In genomic region chr3:76859596-76859995, GRCh38 we compare ENCODE assay signal across 18 cellular contexts.
A peak's percentile ranks its signal among the peaks of the same experiment; 100 is the strongest.
DNase-seq lines count a peak whose midpoint lies in the region; ATAC-seq, FAIRE-seq and TF ChIP-seq lines count a peak whose summit lies in the region.
"Had no signal": no experiment of that assay in that cellular context is flagged by ENCODE, and none has a peak within 500 bp of the region (broad histone marks: within the 10 kb centered on the region; RNA-seq: fewer than 3 reads in every experiment).

No MANE protein-coding gene starts in this region.

- no peak for TF ChIP-seq EP300 in GM12878 (IDR thresholded peaks at IDR 0.05; ENCODE audit: borderline replicate concordance in 1 of 2, control insufficient read depth in 1 of 2, low read depth in 2 of 2, low read length in 2 of 2)

- TF ChIP-seq CTCF in AG04450 (IDR thresholded peaks at IDR 0.05; ENCODE audit: low read depth, low read length) (no peak), GM12878 (IDR thresholded peaks at IDR 0.05 in 2 of 3, conservative IDR thresholded peaks at IDR 0.05 in 1 of 3; ENCODE audit: control insufficient read depth in 2 of 3, extremely low read depth in 1 of 3, insufficient read depth in 1 of 3, low read depth in 3 of 3, low read length in 3 of 3) (no peak)

- no peaks in the 10 kb centered on the region for H3K27me3 ChIP-seq in AG04450 (ENCODE audit: control insufficient read depth, insufficient read depth, low read length)
- H3K27me3 ChIP-seq in GM12878 (replicated peaks in 1 of 2; ENCODE audit: control insufficient read depth in 2 of 2, insufficient read depth in 2 of 2, low read length in 1 of 2): no peaks in the 10 kb centered on the region
- H3K27me3 ChIP-seq: stomach had no signal

- 2% methylated on average over 3 of the region's 3 CpGs for WGBS in GM12878 (ENCODE audit: insufficient coverage, insufficient replicate concordance, low lambda C conversion rate, missing lambda C conversion rate)

- RAD21 ChIA-PET in GM12878 (lab: Charles Lee; ENCODE audit: unreplicated experiment): no interaction called here

- FAIRE-seq in GM12878 (lab: Jason Lieb, UNC): no peak
- FAIRE-seq: GM18507 had no signal

- no peaks in the 10 kb centered on the region for H3K36me3 ChIP-seq in GM12878 (ENCODE audit: control insufficient read depth in 2 of 2, insufficient read depth in 2 of 2, low read length in 1 of 2)
- H3K36me3 ChIP-seq: stomach had no signal

- in situ Hi-C loops in GM12878 (cut with MboI): no loop called here

- no peak for TF ChIP-seq POLR2A in GM12878 (IDR thresholded peaks at IDR 0.05; ENCODE audit: low read depth, low read length)

- H3K27ac ChIP-seq in AG04450 (ENCODE audit: low read depth, low read length) (no peak overlapping the region), GM12878 (ENCODE audit: control insufficient read depth, insufficient read depth) (no peak overlapping the region)
- H3K27ac ChIP-seq: stomach had no signal

- peak; percentile 2 for DNase-seq in AG04450 (ENCODE audit: low read depth, low spot score)
- peak; percentile 90 to 92 for DNase-seq in Kasumi-1 (lab: John Stamatoyannopoulos, UW)
- DNase-seq in GM12878 (ENCODE audit: low read depth, low spot score): no peak
- no peak for DNase-seq in GOT3 (lab: John Stamatoyannopoulos, UW)
- DNase-seq in cortex of kidney (lab: John Stamatoyannopoulos, UW): no peak
- DNase-seq in T-helper 9 cell: no peak
- DNase-seq: activated CD4-positive, alpha-beta T cell treated with anti-CD3 and anti-CD28 coated beads for 1 hour; activated naive CD4-positive, alpha-beta T cell treated with Interleukin-2 at 50 U/mL for 16 hours; cerebellar nuclear complex; glutamatergic neuron; SHP77; stimulated activated CD4-positive, alpha-beta T cell treated with anti-CD3 and anti-CD28 coated beads, Interleukin-15, amount 100 ng/mL, for 24 hours; stomach; T-helper 17 cell had no signal

- CTCF ChIA-PET in AG04450 (lab: Charles Lee): no interaction called here
- CTCF ChIA-PET in GM12878 (lab: Yijun Ruan, JAX): no interaction called here

- no peak overlapping the region for H3K9ac ChIP-seq in GM12878 (ENCODE audit: control insufficient read depth, insufficient read depth, low read length)

- BruUV-seq in GM12878 (replicated peaks; lab: Mats Ljungman, UMichigan): no TSS peak

- POLR2A ChIA-PET in AG04450 (lab: Yijun Ruan, JAX) (no interaction called here), GM12878 (lab: Charles Lee) (no interaction called here)

- no peaks in the 10 kb centered on the region for H4K20me1 ChIP-seq in GM12878 (ENCODE audit: control insufficient read depth, insufficient read depth)

- SMC1A ChIA-PET in GM12878 (lab: Charles Lee; ENCODE audit: uncharacterized antibody, unreplicated experiment): no interaction called here

- no peak for TF ChIP-seq RAD21 in GM12878 (IDR thresholded peaks at IDR 0.05; ENCODE audit: insufficient read depth, low read depth, low read length)

- H3K4me1 ChIP-seq in GM12878 (ENCODE audit: control insufficient read depth, insufficient read depth, low read length): no peaks in the 10 kb centered on the region
- H3K4me1 ChIP-seq: stomach had no signal

- no peaks in the 10 kb centered on the region for H3K79me2 ChIP-seq in GM12878 (ENCODE audit: control insufficient read depth, insufficient read depth, low read length)

- H3K9me3 ChIP-seq in AG04450 (ENCODE audit: control insufficient read depth, insufficient read depth, low read length) (no peaks in the 10 kb centered on the region), GM12878 (replicated peaks; ENCODE audit: control insufficient read depth, insufficient read depth, low read length) (no peaks in the 10 kb centered on the region)
- H3K9me3 ChIP-seq: stomach had no signal

- no peak overlapping the region for H3K4me3 ChIP-seq in AG04450 (ENCODE audit: low read depth, low read length)
- H3K4me3 ChIP-seq in GM12878: no peak overlapping the region
- H3K4me3 ChIP-seq: stomach had no signal

- ATAC-seq in GM19468 (IDR thresholded peaks at IDR 0.05; ENCODE audit: extremely low read depth, unreplicated experiment): peak; percentile 35
- peak; percentile 52 for ATAC-seq in GM12878
- no peak for ATAC-seq in HG03025 (IDR thresholded peaks at IDR 0.05; ENCODE audit: low FRiP score, unreplicated experiment)
- ATAC-seq: natural killer cell treated with Interleukin-12 subunit alpha and Interleukin-12 subunit beta and Interleukin-15 and Interleukin-18, amount 100 ng/mL, for 72 hours; T-helper 17 cell had no signal

- intact Hi-C loops in GM12878 (cut with micrococcal nuclease; ENCODE audit: unreplicated experiment): no loop called here

- no peak overlapping the region for H3K4me2 ChIP-seq in GM12878 (ENCODE audit: control insufficient read depth, insufficient read depth)

- H2AFZ ChIP-seq in GM12878 (ENCODE audit: control insufficient read depth, low read depth, low read length): no peak overlapping the region

TF ChIP-seq in GM12878, 131 proteins besides CTCF, POLR2A, EP300 and RAD21:
- no peak for TF ChIP-seq DPF2 (IDR thresholded peaks at IDR 0.05)
- no peak for TF ChIP-seq JUND (IDR thresholded peaks at IDR 0.05; ENCODE audit: low read depth, low read length)
- TF ChIP-seq YBX1 (IDR thresholded peaks at IDR 0.05): no peak
- no peak for TF ChIP-seq SMC3 (IDR thresholded peaks at IDR 0.05; ENCODE audit: borderline replicate concordance, low read length)
- no peak for TF ChIP-seq MTA3 (IDR thresholded peaks at IDR 0.05; ENCODE audit: borderline replicate concordance, low read length)
- TF ChIP-seq RBBP5 (conservative IDR thresholded peaks at IDR 0.05): no peak
- no peak for TF ChIP-seq KLF5 (IDR thresholded peaks at IDR 0.05; ENCODE audit: partially characterized antibody)
- TF ChIP-seq ATF2 (IDR thresholded peaks at IDR 0.05; ENCODE audit: low read length): no peak
- TF ChIP-seq POLR2AphosphoS2 (IDR thresholded peaks at IDR 0.05; ENCODE audit: low read depth, low read length): no peak
- no peak for TF ChIP-seq TAF1 (IDR thresholded peaks at IDR 0.05; ENCODE audit: borderline replicate concordance, low read depth, low read length)
- no peak for TF ChIP-seq TCF7 (IDR thresholded peaks at IDR 0.05; ENCODE audit: borderline replicate concordance)
- TF ChIP-seq, protein P1, sequence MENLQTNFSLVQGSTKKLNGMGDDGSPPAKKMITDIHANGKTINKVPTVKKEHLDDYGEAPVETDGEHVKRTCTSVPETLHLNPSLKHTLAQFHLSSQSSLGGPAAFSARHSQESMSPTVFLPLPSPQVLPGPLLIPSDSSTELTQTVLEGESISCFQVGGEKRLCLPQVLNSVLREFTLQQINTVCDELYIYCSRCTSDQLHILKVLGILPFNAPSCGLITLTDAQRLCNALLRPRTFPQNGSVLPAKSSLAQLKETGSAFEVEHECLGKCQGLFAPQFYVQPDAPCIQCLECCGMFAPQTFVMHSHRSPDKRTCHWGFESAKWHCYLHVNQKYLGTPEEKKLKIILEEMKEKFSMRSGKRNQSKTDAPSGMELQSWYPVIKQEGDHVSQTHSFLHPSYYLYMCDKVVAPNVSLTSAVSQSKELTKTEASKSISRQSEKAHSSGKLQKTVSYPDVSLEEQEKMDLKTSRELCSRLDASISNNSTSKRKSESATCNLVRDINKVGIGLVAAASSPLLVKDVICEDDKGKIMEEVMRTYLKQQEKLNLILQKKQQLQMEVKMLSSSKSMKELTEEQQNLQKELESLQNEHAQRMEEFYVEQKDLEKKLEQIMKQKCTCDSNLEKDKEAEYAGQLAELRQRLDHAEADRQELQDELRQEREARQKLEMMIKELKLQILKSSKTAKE (IDR thresholded peaks at IDR 0.05; ENCODE audit: low read depth, poor library complexity, severe bottlenecking): no peak
- no peak for TF ChIP-seq NKRF (conservative IDR thresholded peaks at IDR 0.05)
- no peak for TF ChIP-seq MEF2B (IDR thresholded peaks at IDR 0.05; ENCODE audit: partially characterized antibody, poor library complexity, severe bottlenecking)

Comparison
In these comparisons a context has a peak if more than half of its experiments do, and no peak if none do; other contexts are left out.
1. DNase-seq: peak in AG04450 (single experiment) and Kasumi-1 (2 of 2); none in GM12878 (single experiment), GOT3 (single experiment), cortex of kidney (single experiment) and T-helper 9 cell (single experiment).